1 cellular context compared by ENCODE assay signal in genomic region chr17:47685556-47686275, GRCh38.
TF ChIP-seq lines count a peak whose summit lies in the region.

No MANE protein-coding gene starts in this region.

TF ChIP-seq in GM23338, 12 proteins besides CTCF, POLR2A, EP300 and RAD21 (continued from another document):
- no peak for TF ChIP-seq REST (IDR thresholded peaks at IDR 0.05; ENCODE audit: unreplicated experiment)
- no peak for TF ChIP-seq ETS1 (IDR thresholded peaks at IDR 0.05)
- no peak for TF ChIP-seq EZH2phosphoT487 (IDR thresholded peaks at IDR 0.05; ENCODE audit: unreplicated experiment)
- no peak for TF ChIP-seq ZNF331 (CRISPR knock-in tag; IDR thresholded peaks at IDR 0.05; ENCODE audit: low read depth)
- TF ChIP-seq CREB1 (CRISPR knock-in tag; IDR thresholded peaks at IDR 0.05; ENCODE audit: low read depth) = no peak
- TF ChIP-seq JUNB (IDR thresholded peaks at IDR 0.05; ENCODE audit: unreplicated experiment) = no peak
- TF ChIP-seq ZNF462 (CRISPR knock-in tag; IDR thresholded peaks at IDR 0.05) = no peak
- TF ChIP-seq NANOG (IDR thresholded peaks at IDR 0.05; ENCODE audit: borderline replicate concordance) = no peak
